Comparison of ENCODE assay signal across 8 cellular contexts in the genomic region with DNA sequence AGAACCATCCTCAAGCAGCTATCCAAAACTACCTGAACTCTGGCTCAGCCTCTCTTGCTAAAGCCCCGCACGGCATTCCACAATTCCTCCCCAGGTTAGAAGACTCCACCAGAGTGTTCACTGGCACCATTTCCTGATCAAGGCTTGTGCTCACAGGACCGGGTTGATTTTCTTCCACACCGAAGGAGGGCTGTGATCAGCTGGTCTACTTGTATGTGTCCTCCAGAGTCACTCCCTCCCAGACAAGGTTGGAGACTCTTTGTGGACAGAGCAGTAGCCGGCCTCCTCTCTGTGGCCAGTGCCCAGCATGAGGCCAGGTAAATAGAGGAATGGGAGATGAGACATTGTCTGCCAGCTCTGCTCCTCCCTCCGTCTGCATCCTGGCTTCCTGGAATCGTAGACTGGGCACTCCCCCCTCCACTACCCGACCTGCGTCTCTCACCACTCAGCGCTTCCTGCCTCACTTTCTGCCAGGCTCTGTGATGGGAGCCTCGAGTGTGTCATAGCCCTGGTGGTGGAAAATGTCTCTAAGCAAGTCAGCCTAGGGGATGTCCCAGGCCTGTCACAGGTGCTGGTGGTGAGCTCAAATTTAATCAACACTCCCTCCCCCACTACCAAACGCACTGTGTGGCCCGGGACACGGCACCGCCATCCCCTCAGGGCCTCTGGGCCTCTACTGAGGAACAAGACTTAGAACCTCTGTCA. TPM values are rescaled to one million over a fixed set of nuclear protein-coding genes. Genes with fewer than 3 reads are reported as not detected.
DNase-seq lines count a peak whose midpoint lies in the region; ATAC-seq and TF ChIP-seq lines count a peak whose summit lies in the region.

No MANE protein-coding gene starts in this region.

- TF ChIP-seq CTCF in adrenal gland (IDR thresholded peaks at IDR 0.05) (no peak), gastrocnemius medialis (IDR thresholded peaks at IDR 0.05 in 4 of 5, conservative IDR thresholded peaks at IDR 0.05 in 1 of 5) (no peak)

- no peak overlapping the region for H3K14ac ChIP-seq in neuronal stem cell (ENCODE audit: low read length)

- no peak overlapping the region for H3K4ac ChIP-seq in neuronal stem cell (ENCODE audit: low read length)

- H3K4me2 ChIP-seq in neuronal stem cell (ENCODE audit: insufficient read depth, low read length, poor library complexity, severe bottlenecking): no peak overlapping the region

- peak; percentile 77 to 90 (median 83) for DNase-seq in T-helper 17 cell
- peak in 6 of 7 donors; percentile 24 to 56 (median 36) for DNase-seq in adrenal gland
- DNase-seq in neuronal stem cell (ENCODE audit: low spot score): no peak
- DNase-seq in AG08396 (ENCODE audit: low spot score): no peak
- no peak for DNase-seq in gastrocnemius medialis
- DNase-seq in NCI-H2227 treated with DMSO at 0.1 percent for 48 hours (lab: John Stamatoyannopoulos, UW): no peak

- no peak overlapping the region for H2BK5ac ChIP-seq in neuronal stem cell (ENCODE audit: low read length)

- H3K27me3 ChIP-seq in adrenal gland: no peaks in the 10 kb centered on the region
- H3K27me3 ChIP-seq in neuronal stem cell (ENCODE audit: control insufficient read depth in 3 of 3, insufficient read depth in 3 of 3, low read depth in 1 of 3, low read length in 3 of 3): peaks cover 0 to 3% (median 0%) of the 10 kb centered on the region in 3 experiments
- peaks cover 0 to 3% (median 0%) of the 10 kb centered on the region in 3 donors for H3K27me3 ChIP-seq in gastrocnemius medialis

- 57 to 73% (median 64%) methylated on average over 14 to 15 of the region's 15 CpGs for WGBS in adrenal gland, 4 donors
- no CpG with 5 or more reads among the region's 15 CpGs for WGBS in neuronal stem cell (ENCODE audit: extremely low coverage in 2 of 2, insufficient read length in 2 of 2, insufficient replicate concordance in 1 of 2), 2 donors

- H3K4me1 ChIP-seq in adrenal gland (replicated peaks in 1 of 2): no peaks in the 10 kb centered on the region
- H3K4me1 ChIP-seq in neuronal stem cell (ENCODE audit: control insufficient read depth in 2 of 2, insufficient read depth in 1 of 2, low read depth in 1 of 2, low read length in 2 of 2): peaks cover 4 to 19% of the 10 kb centered on the region in 2 donors
- H3K4me1 ChIP-seq in gastrocnemius medialis: no peaks in the 10 kb centered on the region

- H2BK15ac ChIP-seq in neuronal stem cell (ENCODE audit: low read length): peak overlapping the region; percentile 90

- H3K4me3 ChIP-seq in adrenal gland: no peak overlapping the region
- no peak overlapping the region for H3K4me3 ChIP-seq in neuronal stem cell (ENCODE audit: low read length in 2 of 2)
- H3K4me3 ChIP-seq in gastrocnemius medialis: no peak overlapping the region

- H3K23ac ChIP-seq in neuronal stem cell (ENCODE audit: low read depth, low read length, poor library complexity): no peak overlapping the region

- peak overlapping the region; percentile 72 for H2AFZ ChIP-seq in neuronal stem cell (ENCODE audit: low read length)

- peak overlapping the region; percentile 86 for H2AK5ac ChIP-seq in neuronal stem cell (ENCODE audit: low read depth, low read length)

- H3K18ac ChIP-seq in neuronal stem cell (ENCODE audit: low read length): peak overlapping the region; percentile 77

- no peaks in the 10 kb centered on the region for H3K27me3 Mint-ChIP-seq in T-helper 17 cell

- peak overlapping the region; percentile 89 for H3K4me3 Mint-ChIP-seq in T-helper 17 cell

- TF ChIP-seq POLR2A in adrenal gland (IDR thresholded peaks at IDR 0.05) (no peak), gastrocnemius medialis (IDR thresholded peaks at IDR 0.05) (no peak)

- H3K27ac ChIP-seq in adrenal gland (no peak overlapping the region), neuronal stem cell (replicated peaks; ENCODE audit: low read length) (no peak overlapping the region), gastrocnemius medialis (no peak overlapping the region)

- ATAC-seq in GM19035 (IDR thresholded peaks at IDR 0.05; ENCODE audit: unreplicated experiment) (peak; percentile 88), HG03135 (IDR thresholded peaks at IDR 0.05; ENCODE audit: unreplicated experiment) (peak; percentile 88), T-helper 17 cell (peak; percentile 98), gastrocnemius medialis (no peak)

- H3K9me3 ChIP-seq in T-helper 17 cell (ENCODE audit: control insufficient read depth, low read length, poor library complexity, severe bottlenecking) (no peaks in the 10 kb centered on the region), adrenal gland (replicated peaks in 1 of 3) (no peaks in the 10 kb centered on the region), neuronal stem cell (replicated peaks in 1 of 2; ENCODE audit: control insufficient read depth in 2 of 2, insufficient read depth in 1 of 2, low read depth in 1 of 2, low read length in 2 of 2) (no peaks in the 10 kb centered on the region), gastrocnemius medialis (no peaks in the 10 kb centered on the region)

- H3K79me1 ChIP-seq in neuronal stem cell (ENCODE audit: low read depth, low read length): no peaks in the 10 kb centered on the region

- intact Hi-C loops in adrenal gland (cut with DNase I) (no loop called here), gastrocnemius medialis (cut with DNase I; ENCODE audit: low total_unique reads) (no loop called here)

- H3K9ac ChIP-seq in neuronal stem cell (ENCODE audit: low read depth, low read length, poor library complexity): no peak overlapping the region

- no peak overlapping the region for H4K8ac ChIP-seq in neuronal stem cell (ENCODE audit: low read depth, low read length)

- no peaks in the 10 kb centered on the region for H3K36me3 Mint-ChIP-seq in T-helper 17 cell (ENCODE audit: low read depth)

- H3K36me3 ChIP-seq in adrenal gland (replicated peaks in 1 of 2) (no peaks in the 10 kb centered on the region), neuronal stem cell (replicated peaks in 1 of 2; ENCODE audit: control insufficient read depth in 2 of 2, insufficient read depth in 2 of 2, low read length in 2 of 2) (no peaks in the 10 kb centered on the region), gastrocnemius medialis (no peaks in the 10 kb centered on the region)

- H3K27ac Mint-ChIP-seq in T-helper 17 cell: peak overlapping the region; percentile 100

- H4K91ac ChIP-seq in neuronal stem cell (ENCODE audit: low read depth, low read length, poor library complexity): no peak overlapping the region

- H2BK12ac ChIP-seq in neuronal stem cell (ENCODE audit: low read length): peak overlapping the region; percentile 47

- in situ Hi-C loops in gastrocnemius medialis (cut with MboI; ENCODE audit: low sequenced_read_pairs in 4 of 4): no loop called here

- H2BK120ac ChIP-seq in neuronal stem cell (ENCODE audit: low read depth, low read length): no peak overlapping the region

- H3K4me1 Mint-ChIP-seq in T-helper 17 cell: peaks cover 45% of the 10 kb centered on the region

RNA-seq across cellular contexts. Expression of gene TMPRSS6, which starts 12.5 kb away (rescaled TPM):
- under 1 TPM; 0.31 to 0.92 TPM for total RNA-seq in T-helper 17 cell
- 1 to 10 TPM in 1 of 8 donors, under 1 TPM in 2, not detected in 5; under 0.01 to 1.2 (median 0.14) TPM for total RNA-seq in adrenal gland
- under 1 TPM in 2 of 3 donors, not detected in 1; 0.07 to 0.08 TPM for polyA plus RNA-seq in adrenal gland
- 0.01 TPM for polyA plus RNA-seq in neuronal stem cell (2013, experiment 1 of 2)
- not detected for polyA plus RNA-seq in neuronal stem cell (2013, experiment 2 of 2)
- under 1 TPM in 2 of 4 donors, not detected in 2; 0.10 to 0.18 TPM for total RNA-seq in gastrocnemius medialis

RNA-seq across cellular contexts. Expression of gene IL2RB, which starts 27.7 kb away (rescaled TPM):
- 100 to 1,000 TPM in 1 of 2 donors, 10 to 100 TPM in 1; 76.4 to 107 TPM for total RNA-seq in T-helper 17 cell
- total RNA-seq in adrenal gland: 1 to 10 TPM in 5 of 8 donors, under 1 TPM in 3; 0.43 to 2.1 (median 1.4) TPM
- under 1 TPM; 0.34 to 0.48 (median 0.40) TPM for polyA plus RNA-seq in adrenal gland
- polyA plus RNA-seq in neuronal stem cell (2013, experiment 1 of 2): 0.47 TPM
- 0.43 TPM for polyA plus RNA-seq in neuronal stem cell (2013, experiment 2 of 2)
- 1 to 10 TPM in 1 of 4 donors, under 1 TPM in 3; 0.10 to 7.9 (median 0.27) TPM for total RNA-seq in gastrocnemius medialis

Comparison
In these comparisons a context has a peak if more than half of its experiments do, and no peak if none do; other contexts are left out.
1. ATAC-seq: peak in GM19035 (single experiment), HG03135 (single experiment) and T-helper 17 cell (single experiment); none in gastrocnemius medialis (0 of 2).
2. DNase-seq: peak in T-helper 17 cell (3 of 3) and adrenal gland (6 of 7); none in neuronal stem cell (single experiment), AG08396 (single experiment), gastrocnemius medialis (0 of 2) and NCI-H2227 treated with DMSO at 0.1 percent for 48 hours (single experiment).
3. RNA of gene IL2RB, which starts 27.7 kb away (total RNA-seq): 76.4 to 107 TPM in T-helper 17 cell; 0.43 to 2.1 TPM in adrenal gland and 0.10 to 7.9 TPM in gastrocnemius medialis; every median in the first group is over 4 times any median in the second.